ENCODE assay signal across 22 cellular contexts in genomic region chr1:178776553-178776952, GRCh38.
"Had no signal": no experiment of that assay in that cellular context is flagged by ENCODE, and none has a peak within 500 bp of the region (broad histone marks: within the 10 kb centered on the region; RNA-seq: fewer than 3 reads in every experiment).

No MANE protein-coding gene starts in this region.

- H3K4me2 ChIP-seq: KMS-11 had no signal

- ATAC-seq: K562, Panc1, SK-N-SH treated with all-trans-retinoic acid at 6 μM for 48 hours had no signal

- H3K4me3 ChIP-seq: K562 had no signal

- H3K9ac ChIP-seq: KMS-11 had no signal

- H3K27ac ChIP-seq: HL-60, KMS-11, RWPE1 had no signal

- DNase-seq: IMR-90, Kasumi-1, MM.1S, NCI-H1092 treated with DMSO at 0.1 percent for 48 hours, NCI-H1436, NCI-H187, NCI-H2029, NCI-H2081 treated with DMSO at 0.1 percent for 48 hours, NCI-H2171, NCI-H226, NCI-H446, NCI-H510A, NCI-H524 treated with DMSO at 0.1 percent for 48 hours, NCI-H69, NCI-H774, SHP77 had no signal
